Comparison of ENCODE assay signal across 23 cellular contexts in genomic region chr9:36280989-36281388, GRCh38. TPM values are rescaled to one million over a fixed set of nuclear protein-coding genes. Genes with fewer than 3 reads are reported as not detected.
DNase-seq lines count a peak whose midpoint lies in the region; ATAC-seq, FAIRE-seq and TF ChIP-seq lines count a peak whose summit lies in the region.
"Had no signal": no experiment of that assay in that cellular context is flagged by ENCODE, and none has a peak within 500 bp of the region (broad histone marks: within the 10 kb centered on the region; RNA-seq: fewer than 3 reads in every experiment).

No MANE protein-coding gene starts in this region.

- CTCF ChIA-PET in Panc1 (lab: Charles Lee): no interaction called here

- no peaks in the 10 kb centered on the region for H3K79me2 ChIP-seq in keratinocyte (ENCODE audit: control insufficient read depth, insufficient read depth, low read length)

- ATAC-seq in Panc1 (no peak), GM18502 (IDR thresholded peaks at IDR 0.05; ENCODE audit: poor library complexity, unreplicated experiment) (no peak)
- ATAC-seq: CD8-positive, alpha-beta T cell; HCT116 had no signal

- H3K4me3 ChIP-seq in Panc1 (ENCODE audit: low read depth in 2 of 2, low read length in 2 of 2): no peak overlapping the region
- no peak overlapping the region for H3K4me3 ChIP-seq in keratinocyte (ENCODE audit: control insufficient read depth in 2 of 3, extremely low read depth in 1 of 3, insufficient read depth in 2 of 3, low read depth in 1 of 3, low read length in 3 of 3)
- H3K4me3 ChIP-seq: BLaER1, GM23248 had no signal

- H3K36me3 ChIP-seq in Panc1 (ENCODE audit: control insufficient read depth, insufficient read depth, low read length): no peaks in the 10 kb centered on the region
- no peaks in the 10 kb centered on the region for H3K36me3 ChIP-seq in keratinocyte (ENCODE audit: control insufficient read depth in 2 of 2, extremely low read depth in 1 of 2, insufficient read depth in 2 of 2, low read length in 2 of 2)
- H3K36me3 ChIP-seq: BLaER1 had no signal

- intact Hi-C loops in Panc1 (cut with micrococcal nuclease; ENCODE audit: unreplicated experiment): no loop called here

- no peak overlapping the region for H2AFZ ChIP-seq in keratinocyte (ENCODE audit: control insufficient read depth, low read length)
- H2AFZ ChIP-seq: GM23248 had no signal

- no peaks in the 10 kb centered on the region for H3K9me1 ChIP-seq in keratinocyte (ENCODE audit: control insufficient read depth, extremely low read depth, insufficient read depth, low read length)

- DNase-seq in GM12891 (ENCODE audit: insufficient read length, low spot score) (no peak), Panc1 (ENCODE audit: low read depth, low spot score) (no peak), keratinocyte (ENCODE audit: low read depth, low spot score) (no peak), urothelium cell line (ENCODE audit: low spot score) (no peak), GOT3 (lab: John Stamatoyannopoulos, UW) (no peak), NCI-H2029 (lab: John Stamatoyannopoulos, UW) (no peak)
- DNase-seq: Caco-2; CD4-positive, CD25-positive, alpha-beta regulatory T cell; CD8-positive, alpha-beta T cell; DMS53; DMS79 treated with DMSO at 0.1 percent for 48 hours; GF-D8; GM23248; H9 had no signal

- no peaks in the 10 kb centered on the region for H3K9me3 ChIP-seq in Panc1 (ENCODE audit: control insufficient read depth, insufficient read depth, low read depth, low read length)
- no peaks in the 10 kb centered on the region for H3K9me3 ChIP-seq in keratinocyte (ENCODE audit: control insufficient read depth, low read depth, low read length)
- H3K9me3 ChIP-seq: BLaER1, Caco-2 had no signal

- no TSS peak for BruUV-seq in Panc1 (replicated peaks; lab: Mats Ljungman, UMichigan)

- H4K20me1 ChIP-seq in keratinocyte (ENCODE audit: control insufficient read depth, extremely low read depth, insufficient read depth, low read length): no peaks in the 10 kb centered on the region
- H4K20me1 ChIP-seq: BLaER1 had no signal

- no peak overlapping the region for H3K4me2 ChIP-seq in keratinocyte (ENCODE audit: control insufficient read depth, extremely low read depth, insufficient read depth, low read depth, low read length)
- H3K4me2 ChIP-seq: BLaER1 had no signal

- TF ChIP-seq CTCF in Panc1 (IDR thresholded peaks at IDR 0.05): no peak
- no peak for TF ChIP-seq CTCF in keratinocyte (optimal IDR thresholded peaks at IDR 0.05 in 1 of 3, IDR thresholded peaks at IDR 0.05 in 1 of 3, conservative IDR thresholded peaks at IDR 0.05 in 1 of 3; ENCODE audit: extremely low read depth in 1 of 3, insufficient read depth in 2 of 3, low read length in 3 of 3)

- POLR2A ChIA-PET in Panc1 (lab: Charles Lee): no interaction called here

- dilution Hi-C loops in keratinocyte (cut with MboI; ENCODE audit: extremely low pct_ligation_motif_present, low sequenced_read_pairs): no loop called here

- H3K4me1 ChIP-seq in Panc1 (ENCODE audit: control insufficient read depth, insufficient read depth, low read length) (0 out of 2 replicates have a peak, but pooled peaks cover 9% of the 10 kb centered on the region), keratinocyte (ENCODE audit: control insufficient read depth, extremely low read depth, insufficient read depth, low read length) (peaks cover 9% of the 10 kb centered on the region)
- H3K4me1 ChIP-seq: BLaER1 had no signal

- FAIRE-seq in GM12891 (lab: Jason Lieb, UNC) (peak; percentile 33), keratinocyte (lab: Jason Lieb, UNC) (peak; percentile 41), urothelium cell line (lab: Jason Lieb, UNC) (peak; percentile 66)
- FAIRE-seq: A204.1, D721Med, GM12892, GM19239 had no signal

- TF ChIP-seq POLR2A in GM12891 (IDR thresholded peaks at IDR 0.05; ENCODE audit: low read depth, low read length): no peak

- no peaks in the 10 kb centered on the region for H3K27me3 ChIP-seq in Panc1 (ENCODE audit: control insufficient read depth, insufficient read depth, low read length)
- no peaks in the 10 kb centered on the region for H3K27me3 ChIP-seq in keratinocyte (ENCODE audit: control insufficient read depth, extremely low read depth, insufficient read depth, low read length)
- H3K27me3 ChIP-seq: BLaER1 had no signal

- H3K27ac ChIP-seq in Panc1 (ENCODE audit: low read length): 0 out of 2 replicates have a peak overlapping the region, but pooled peaks have one; percentile 2
- H3K27ac ChIP-seq in keratinocyte (ENCODE audit: control insufficient read depth, insufficient read depth, low read length): no peak overlapping the region
- H3K27ac ChIP-seq: 22Rv1, BLaER1, C4-2B, GM23248 had no signal

- no peak overlapping the region for H3K9ac ChIP-seq in keratinocyte (ENCODE audit: control insufficient read depth, extremely low read depth, insufficient read depth, low read length)
- H3K9ac ChIP-seq: BLaER1, GM23248 had no signal

- in situ Hi-C loops in Panc1 (cut with HindIII; ENCODE audit: low pct_unique_long_range_greater_than_20kb, low sequenced_read_pairs): no loop called here

TF ChIP-seq in GM12891, 5 proteins besides CTCF, POLR2A, EP300 and RAD21:
- TF ChIP-seq PAX5 (IDR thresholded peaks at IDR 0.05; ENCODE audit: insufficient read depth, low read length, severe bottlenecking): no peak
- TF ChIP-seq TAF1 (IDR thresholded peaks at IDR 0.05; ENCODE audit: low read depth, low read length): no peak
- TF ChIP-seq POU2F2 (IDR thresholded peaks at IDR 0.05; ENCODE audit: low read depth, low read length): no peak
- TF ChIP-seq SPI1 (IDR thresholded peaks at IDR 0.05; ENCODE audit: low read depth, low read length): no peak
- TF ChIP-seq POLR2AphosphoS5 (IDR thresholded peaks at IDR 0.05; ENCODE audit: low read depth, low read length): no peak

RNA-seq across cellular contexts. Expression of gene GNE, which starts 22.7 kb away (rescaled TPM):
- polyA plus RNA-seq in GM12891 (2012; ENCODE audit: low read depth, missing spikeins): 3.9 TPM
- 107 TPM for total RNA-seq in Panc1 (2021; ENCODE audit: unreplicated experiment)
- 67.0 TPM for polyA plus RNA-seq in Panc1 (2012; ENCODE audit: insufficient read length)
- 7.7 to 11.7 TPM (median 10.1 TPM) in 3 replicates for polyA plus RNA-seq in keratinocyte
- polyA plus RNA-seq in keratinocyte (2011; ENCODE audit: low read depth): 1.1 TPM
- polyA plus RNA-seq in keratinocyte (2011; cell fraction: cytosol; rRNA removed): 6.3 and 8.9 TPM in 2 replicates
- 12.1 and 13.5 TPM in 2 replicates for polyA plus RNA-seq in keratinocyte (2011; cell fraction: nucleus; rRNA removed)
- 1.4 and 9.0 TPM in 2 replicates for polyA plus RNA-seq in keratinocyte (2012; ENCODE audit: low replicate concordance)
- polyA minus RNA-seq in keratinocyte: 20.0 to 26.0 TPM (median 20.9 TPM) in 3 replicates
- polyA minus RNA-seq in keratinocyte (2011; cell fraction: cytosol; rRNA and poly(A)+ RNA removed): 6.5 TPM
- 10.2 and 18.9 TPM in 2 replicates for polyA minus RNA-seq in keratinocyte (2011; cell fraction: nucleus; rRNA and poly(A)+ RNA removed)
